Comparison of ENCODE assay signal across 10 cellular contexts in genomic region chr22:50220603-50221409, GRCh38.
"Had no signal": no experiment of that assay in that cellular context is flagged by ENCODE, and none has a peak within 500 bp of the region (broad histone marks: within the 10 kb centered on the region; RNA-seq: fewer than 3 reads in every experiment).

No MANE protein-coding gene starts in this region.

- H3K4me3 ChIP-seq: breast epithelium had no signal

- H3K27me3 ChIP-seq: breast epithelium had no signal

- H3K27ac ChIP-seq: breast epithelium had no signal

- H3K9me3 ChIP-seq: breast epithelium had no signal

- H3K4me1 ChIP-seq: breast epithelium had no signal

- DNase-seq: activated CD4-positive, alpha-beta T cell treated with anti-CD3 and anti-CD28 coated beads for 1 hour; activated CD4-positive, alpha-beta T cell treated with anti-CD3 and anti-CD28 coated beads, Interleukin-2, amount 50 U/mL, for 4 hours; activated naive CD4-positive, alpha-beta T cell; activated T-cell treated with anti-CD3 and anti-CD28 coated beads for 4 hours; mesendoderm; stimulated activated CD4-positive, alpha-beta T cell treated with anti-CD3 and anti-CD28 coated beads, Interleukin-1b, Interleukin-23, amount 100 ng/mL, for 48 hours; T1000 had no signal

- FAIRE-seq: frontal cortex, islet of Langerhans had no signal
